In genomic region chr4:123443401-123444297, GRCh38 we compare ENCODE assay signal across 8 cellular contexts. TPM values are rescaled to one million over a fixed set of nuclear protein-coding genes. Genes with fewer than 3 reads are reported as not detected.
DNase-seq lines count a peak whose midpoint lies in the region; ATAC-seq, FAIRE-seq and TF ChIP-seq lines count a peak whose summit lies in the region.

No MANE protein-coding gene starts in this region.

- DNase-seq in H7 (peak; percentile 39), MV-4-11 (lab: John Stamatoyannopoulos, UW) (peak; percentile 40), bronchial epithelial cell (ENCODE audit: low read depth) (peak; percentile 28), nephron progenitor cell (no peak), RKO (ENCODE audit: low spot score) (no peak), NCI-H128 (lab: John Stamatoyannopoulos, UW; ENCODE audit: unreplicated experiment) (no peak), SHP77 (lab: John Stamatoyannopoulos, UW) (no peak)

- ATAC-seq in GM18519 (IDR thresholded peaks at IDR 0.05; ENCODE audit: low FRiP score, unreplicated experiment), result peak; percentile 91

- H3K4me1 Mint-ChIP-seq in nephron progenitor cell, result peaks cover 34% of the 10 kb centered on the region

- H3K4me3 ChIP-seq in H7 (ENCODE audit: insufficient read depth, low read depth, low read length), result peak overlapping the region; percentile 10
- H3K4me3 ChIP-seq in bronchial epithelial cell (ENCODE audit: low read depth, low read length), result no peak overlapping the region

- peaks cover 21% of the 10 kb centered on the region for H3K9me3 Mint-ChIP-seq in nephron progenitor cell

- no peaks in the 10 kb centered on the region for H3K36me3 ChIP-seq in H7 (replicated peaks; ENCODE audit: control insufficient read depth, insufficient read depth, low read length)
- no peaks in the 10 kb centered on the region for H3K36me3 ChIP-seq in bronchial epithelial cell (ENCODE audit: control insufficient read depth, insufficient read depth, low read length)

- FAIRE-seq in bronchial epithelial cell (lab: Jason Lieb, UNC), result no peak

- peak overlapping the region; percentile 74 for H3K4me3 Mint-ChIP-seq in nephron progenitor cell

- peak overlapping the region; percentile 98 for H3K27ac Mint-ChIP-seq in nephron progenitor cell

- H3K36me3 Mint-ChIP-seq in nephron progenitor cell (ENCODE audit: low read depth), result peaks cover 21% of the 10 kb centered on the region

- no peaks in the 10 kb centered on the region for H3K27me3 Mint-ChIP-seq in nephron progenitor cell (ENCODE audit: low read depth, poor library complexity)

- H3K27me3 ChIP-seq in H7 (ENCODE audit: control insufficient read depth, insufficient read depth, low read length), result no peaks in the 10 kb centered on the region
- no peaks in the 10 kb centered on the region for H3K27me3 ChIP-seq in bronchial epithelial cell (ENCODE audit: control insufficient read depth, insufficient read depth, low read length)

- TF ChIP-seq CTCF in bronchial epithelial cell (IDR thresholded peaks at IDR 0.05; ENCODE audit: insufficient read depth, low read length, severe bottlenecking) (no peak), nephron progenitor cell (IDR thresholded peaks at IDR 0.05) (no peak)

RNA-seq across cellular contexts. Expression of gene SPRY1, which starts 47.1 kb away (rescaled TPM):
- 42.2 and 56.8 TPM in 2 replicates for total RNA-seq in H7 (2014; rRNA removed; shearing (Covaris generic))
- total RNA-seq in bronchial epithelial cell, result 3.2 and 3.3 TPM in 2 replicates

Comparison
In these comparisons a context has a peak if more than half of its experiments do, and no peak if none do; other contexts are left out.
1. DNase-seq: peak in H7 (single experiment), MV-4-11 (single experiment) and bronchial epithelial cell (single experiment); none in nephron progenitor cell (single experiment), RKO (single experiment), NCI-H128 (single experiment) and SHP77 (0 of 2).